In genomic region chr12:110518014-110518413, GRCh38 we compare ENCODE assay signal across 1 cellular context. TPM values are rescaled to one million over a fixed set of nuclear protein-coding genes. Genes with fewer than 3 reads are reported as not detected.
"Had no signal": no experiment of that assay in that cellular context is flagged by ENCODE, and none has a peak within 500 bp of the region (broad histone marks: within the 10 kb centered on the region; RNA-seq: fewer than 3 reads in every experiment).

No MANE protein-coding gene starts in this region.

RNA-seq across cellular contexts. Expression of gene RAD9B, which starts 15.9 kb away (rescaled TPM):
- total RNA-seq: smooth muscle cell had no signal
